8 cellular contexts compared by ENCODE assay signal in genomic region chr12:90102957-90103652, GRCh38.
DNase-seq lines count a peak whose midpoint lies in the region; ATAC-seq and TF ChIP-seq lines count a peak whose summit lies in the region.

No MANE protein-coding gene starts in this region.

- no peaks in the 10 kb centered on the region for H3K27me3 ChIP-seq in DOHH2 (ENCODE audit: control insufficient read depth, low read length)
- H3K27me3 ChIP-seq in Panc1 (ENCODE audit: control insufficient read depth, insufficient read depth, low read length), result no peaks in the 10 kb centered on the region

- peaks cover 0 to 7% (median 5%) of the 10 kb centered on the region in 4 donors for H3K4me1 Mint-ChIP-seq in naive thymus-derived CD8-positive, alpha-beta T cell

- peaks cover 2 to 9% (median 4%) of the 10 kb centered on the region in 5 donors for H3K27me3 Mint-ChIP-seq in naive thymus-derived CD8-positive, alpha-beta T cell

- H3K79me2 ChIP-seq in DOHH2 (ENCODE audit: control insufficient read depth, low read length), result no peaks in the 10 kb centered on the region

- H4K20me1 ChIP-seq in DOHH2 (ENCODE audit: control insufficient read depth, insufficient read depth, low read depth, low read length), result no peaks in the 10 kb centered on the region

- peak; percentile 66 for ATAC-seq in GM19025 (IDR thresholded peaks at IDR 0.05; ENCODE audit: low read depth, unreplicated experiment)
- peak; percentile 69 for ATAC-seq in HG03342 (IDR thresholded peaks at IDR 0.05; ENCODE audit: unreplicated experiment)
- ATAC-seq in Panc1, result no peak
- peak; percentile 68 to 85 for ATAC-seq in naive thymus-derived CD8-positive, alpha-beta T cell

- H3K9me3 ChIP-seq in DOHH2 (ENCODE audit: control insufficient read depth, insufficient read depth, low read length) (no peaks in the 10 kb centered on the region), Panc1 (ENCODE audit: control insufficient read depth, insufficient read depth, low read depth, low read length) (no peaks in the 10 kb centered on the region)

- no peak overlapping the region for H3K27ac Mint-ChIP-seq in naive thymus-derived CD8-positive, alpha-beta T cell

- H3K9me2 ChIP-seq in DOHH2 (replicated peaks; ENCODE audit: control insufficient read depth, low read length), result no peaks in the 10 kb centered on the region

- peaks cover 11% of the 10 kb centered on the region; the same call in 1 of the 2 replicates for H3K36me3 ChIP-seq in DOHH2 (ENCODE audit: control insufficient read depth, low read length)
- no peaks in the 10 kb centered on the region for H3K36me3 ChIP-seq in Panc1 (ENCODE audit: control insufficient read depth, insufficient read depth, low read length)

- CTCF ChIA-PET in Panc1 (lab: Charles Lee), result interaction anchor here (0.6 to 1.5 kb wide), 3 partner anchors 12 to 268 kb away, joined by 3 to 10 read pairs (median 3); no protein-coding TSS in a partner anchor

- in situ Hi-C loops in Panc1 (cut with HindIII; ENCODE audit: low pct_unique_long_range_greater_than_20kb, low sequenced_read_pairs), result no loop called here

- H3K4me3 ChIP-seq in DOHH2 (ENCODE audit: low read length) (no peak overlapping the region), Panc1 (ENCODE audit: low read depth in 2 of 2, low read length in 2 of 2) (no peak overlapping the region), choroid plexus epithelial cell (ENCODE audit: low read depth, low read length) (no peak overlapping the region)

- no peak overlapping the region for H3K4me2 ChIP-seq in DOHH2 (ENCODE audit: low read length)

- DNase-seq in Panc1 (ENCODE audit: low read depth, low spot score) (no peak), choroid plexus epithelial cell (ENCODE audit: low read depth) (peak; percentile 77), dedifferentiated amniotic fluid mesenchymal stem cell (ENCODE audit: extremely low spot score) (no peak)
- peak in 3 of 10 donors; percentile 44 to 48 (median 47) for DNase-seq in naive thymus-derived CD8-positive, alpha-beta T cell
- DNase-seq in activated T-cell treated with anti-CD3 and anti-CD28 coated beads, Interleukin-2, amount 50 U/mL, for 48 hours, result no peak

- peaks cover 40% of the 10 kb centered on the region for H3K4me1 ChIP-seq in DOHH2 (ENCODE audit: control insufficient read depth, low read length)
- no peaks in the 10 kb centered on the region for H3K4me1 ChIP-seq in Panc1 (ENCODE audit: control insufficient read depth, insufficient read depth, low read length)

- no peaks in the 10 kb centered on the region for H3F3A ChIP-seq in DOHH2 (ENCODE audit: control insufficient read depth, insufficient read depth)

- intact Hi-C loops in Panc1 (cut with micrococcal nuclease; ENCODE audit: unreplicated experiment), result loop anchor here (10.0 kb wide), 1 partner anchor 558 kb away; no protein-coding TSS in a partner anchor

- peak overlapping the region; percentile 27 to 78 (median 65) for H3K4me3 Mint-ChIP-seq in naive thymus-derived CD8-positive, alpha-beta T cell

- TF ChIP-seq CTCF in DOHH2 (IDR thresholded peaks at IDR 0.05; ENCODE audit: low read depth, low read length, poor library complexity, severe bottlenecking) (peak; percentile 66), Panc1 (IDR thresholded peaks at IDR 0.05) (peak; percentile 49; the same call in 1 of the 2 replicates), choroid plexus epithelial cell (conservative IDR thresholded peaks at IDR 0.05; ENCODE audit: low read depth, low read length) (peak; percentile 72)

- H3K36me3 Mint-ChIP-seq in naive thymus-derived CD8-positive, alpha-beta T cell, result no peaks in the 10 kb centered on the region

- POLR2A ChIA-PET in Panc1 (lab: Charles Lee), result no interaction called here
- POLR2A ChIA-PET in naive thymus-derived CD8-positive, alpha-beta T cell (lab: Charles Lee), result no interaction called here

- no peaks in the 10 kb centered on the region for H3K9me3 Mint-ChIP-seq in naive thymus-derived CD8-positive, alpha-beta T cell

- no TSS peak for BruUV-seq in Panc1 (replicated peaks; lab: Mats Ljungman, UMichigan)

- H3K27ac ChIP-seq in DOHH2 (ENCODE audit: low read depth, low read length) (no peak overlapping the region), Panc1 (ENCODE audit: low read length) (no peak overlapping the region)
